13 cellular contexts compared by ENCODE assay signal in genomic region chr5:128736567-128736966, GRCh38.
A peak's percentile ranks its signal among the peaks of the same experiment; 100 is the strongest.
DNase-seq lines count a peak whose midpoint lies in the region; ATAC-seq and TF ChIP-seq lines count a peak whose summit lies in the region.
"Had no signal": no experiment of that assay in that cellular context is flagged by ENCODE, and none has a peak within 500 bp of the region (broad histone marks: within the 10 kb centered on the region; RNA-seq: fewer than 3 reads in every experiment).

No MANE protein-coding gene starts in this region.

- H3K36me3 Mint-ChIP-seq in MCF 10A (ENCODE audit: insufficient read depth, unreplicated experiment): no peaks in the 10 kb centered on the region
- H3K36me3 Mint-ChIP-seq: naive B cell had no signal

- H3K9me3 Mint-ChIP-seq in MCF 10A (ENCODE audit: unreplicated experiment): no peaks in the 10 kb centered on the region

- H3K4me1 Mint-ChIP-seq in MCF 10A (ENCODE audit: insufficient read depth, unreplicated experiment): no peaks in the 10 kb centered on the region
- H3K4me1 Mint-ChIP-seq: naive B cell had no signal

- 75% methylated on average over 1 of the region's 1 CpG for WGBS in esophagus muscularis mucosa

- intact Hi-C loops in MCF 10A (cut with micrococcal nuclease) (no loop called here), left ventricle myocardium inferior (cut with micrococcal nuclease) (no loop called here), vagina (cut with DNase I) (no loop called here), esophagus muscularis mucosa (cut with DNase I) (no loop called here)

- no peaks in the 10 kb centered on the region for H3K4me1 ChIP-seq in left ventricle myocardium inferior
- H3K4me1 ChIP-seq in vagina: no peaks in the 10 kb centered on the region
- no peaks in the 10 kb centered on the region for H3K4me1 ChIP-seq in esophagus muscularis mucosa
- H3K4me1 ChIP-seq: BLaER1 had no signal

- no peak for TF ChIP-seq CTCF in MCF 10A (IDR thresholded peaks at IDR 0.05; ENCODE audit: unreplicated experiment)
- TF ChIP-seq CTCF in left ventricle myocardium inferior (IDR thresholded peaks at IDR 0.05; ENCODE audit: borderline replicate concordance): no peak
- no peak for TF ChIP-seq CTCF in retinal pigment epithelial cell (conservative IDR thresholded peaks at IDR 0.05; ENCODE audit: low read depth, low read length)
- no peak for TF ChIP-seq CTCF in vagina (IDR thresholded peaks at IDR 0.05)
- TF ChIP-seq CTCF in esophagus muscularis mucosa (IDR thresholded peaks at IDR 0.05): no peak

- CTCF ChIA-PET in MCF 10A (lab: Yijun Ruan, JAX): interaction anchor here (0.7 kb wide), 1 partner anchor 1643 kb away, joined by 3 read pairs; no protein-coding TSS in a partner anchor

- H3K27me3 Mint-ChIP-seq in MCF 10A (ENCODE audit: insufficient read depth, unreplicated experiment): no peaks in the 10 kb centered on the region
- H3K27me3 Mint-ChIP-seq: naive B cell had no signal

- no peak overlapping the region for H3K27ac ChIP-seq in left ventricle myocardium inferior (replicated peaks)
- H3K27ac ChIP-seq in vagina: no peak overlapping the region
- no peak overlapping the region for H3K27ac ChIP-seq in esophagus muscularis mucosa (replicated peaks in 1 of 4)
- H3K27ac ChIP-seq: BLaER1 had no signal

- no peak overlapping the region for H3K4me3 ChIP-seq in left ventricle myocardium inferior
- no peak overlapping the region for H3K4me3 ChIP-seq in retinal pigment epithelial cell (ENCODE audit: low read length)
- H3K4me3 ChIP-seq in vagina: no peak overlapping the region
- H3K4me3 ChIP-seq in esophagus muscularis mucosa: no peak overlapping the region
- H3K4me3 ChIP-seq: BLaER1, smooth muscle cell had no signal

- H3K4me3 Mint-ChIP-seq in MCF 10A (ENCODE audit: unreplicated experiment): no peak overlapping the region
- H3K4me3 Mint-ChIP-seq: naive B cell had no signal

- no peaks in the 10 kb centered on the region for H3K36me3 ChIP-seq in left ventricle myocardium inferior
- H3K36me3 ChIP-seq in vagina: no peaks in the 10 kb centered on the region
- H3K36me3 ChIP-seq in esophagus muscularis mucosa: no peaks in the 10 kb centered on the region
- H3K36me3 ChIP-seq: BLaER1 had no signal

- DNase-seq in HT1080 (ENCODE audit: low read depth): peak; percentile 80
- DNase-seq in MCF 10A (ENCODE audit: unreplicated experiment): peak; percentile 11
- peak; percentile 18 for DNase-seq in left ventricle myocardium inferior
- peak; percentile 54 for DNase-seq in retinal pigment epithelial cell (ENCODE audit: low read depth)
- no peak for DNase-seq in vagina (ENCODE audit: extremely low spot score in 2 of 2)
- DNase-seq in esophagus muscularis mucosa (ENCODE audit: extremely low spot score): no peak
- DNase-seq in DMS53 treated with DMSO at 0.1 percent for 48 hours (lab: John Stamatoyannopoulos, UW; ENCODE audit: unreplicated experiment): no peak
- DNase-seq: MV-4-11, naive B cell, NCI-H226 had no signal

- H3K27ac Mint-ChIP-seq in MCF 10A (ENCODE audit: low read depth, unreplicated experiment): no peak overlapping the region
- H3K27ac Mint-ChIP-seq: naive B cell had no signal

- H3K9me3 ChIP-seq in left ventricle myocardium inferior (replicated peaks) (no peaks in the 10 kb centered on the region), vagina (no peaks in the 10 kb centered on the region), esophagus muscularis mucosa (no peaks in the 10 kb centered on the region)
- H3K9me3 ChIP-seq: BLaER1 had no signal

- POLR2A ChIA-PET in MCF 10A (lab: Yijun Ruan, JAX): no interaction called here

- H3K27me3 ChIP-seq in left ventricle myocardium inferior (ENCODE audit: low read depth) (no peaks in the 10 kb centered on the region), vagina (no peaks in the 10 kb centered on the region), esophagus muscularis mucosa (no peaks in the 10 kb centered on the region)
- H3K27me3 ChIP-seq: BLaER1 had no signal

- no peak for TF ChIP-seq POLR2A in vagina (IDR thresholded peaks at IDR 0.05)
- no peak for TF ChIP-seq POLR2A in esophagus muscularis mucosa (IDR thresholded peaks at IDR 0.05; ENCODE audit: low read depth)

- no peak for TF ChIP-seq EP300 in esophagus muscularis mucosa (IDR thresholded peaks at IDR 0.05)

- BruUV-seq in MCF 10A (replicated peaks; lab: Mats Ljungman, UMichigan): no TSS peak

- ATAC-seq in GM18868 (IDR thresholded peaks at IDR 0.05; ENCODE audit: unreplicated experiment): no peak

Comparison
In these comparisons a context has a peak if more than half of its experiments do, and no peak if none do; other contexts are left out.
1. DNase-seq: peak in HT1080 (single experiment), MCF 10A (single experiment), left ventricle myocardium inferior (single experiment) and retinal pigment epithelial cell (single experiment); none in vagina (0 of 2), esophagus muscularis mucosa (single experiment) and DMS53 treated with DMSO at 0.1 percent for 48 hours (single experiment).